ENCODE assay signal across 30 cellular contexts in genomic region chr1:199751962-199752687, GRCh38.
"Had no signal": no experiment of that assay in that cellular context is flagged by ENCODE, and none has a peak within 500 bp of the region (broad histone marks: within the 10 kb centered on the region; RNA-seq: fewer than 3 reads in every experiment).

No MANE protein-coding gene starts in this region.

- H3K4me2 ChIP-seq: KMS-11 had no signal

- H3K9me3 Mint-ChIP-seq: activated CD4-positive, alpha-beta T cell treated with anti-CD3 and anti-CD28 coated beads, Interleukin-2, amount 10 ng/mL, durations not matched to agents 24 days and 14 days; activated CD8-positive, alpha-beta T cell treated with anti-CD3 and anti-CD28 coated beads for 36 hours; activated naive CD8-positive, alpha-beta T cell treated with anti-CD3 and anti-CD28 coated beads for 36 hours; activated T-cell treated with anti-CD3 and anti-CD28 coated beads, Interleukin-2, amount 50 U/mL, for 72 hours; activated T-helper 17 cell treated with anti-CD3 and anti-CD28 coated beads, Interleukin-2, amount 50 U/mL, for 72 hours had no signal

- H3K27ac ChIP-seq: ascending aorta, KMS-11, SJCRH30, SK-N-MC had no signal

- H3K4me1 ChIP-seq: ascending aorta, SJCRH30 had no signal

- H3K9ac ChIP-seq: KMS-11 had no signal

- H3K4me3 ChIP-seq: ascending aorta, SJCRH30, SK-N-MC had no signal

- H3K36me3 ChIP-seq: ascending aorta, SJCRH30 had no signal

- H3K4me3 Mint-ChIP-seq: activated CD4-positive, alpha-beta T cell treated with anti-CD3 and anti-CD28 coated beads, Interleukin-2, amount 10 ng/mL, durations not matched to agents 24 days and 14 days; activated CD8-positive, alpha-beta T cell treated with anti-CD3 and anti-CD28 coated beads for 36 hours; activated naive CD8-positive, alpha-beta T cell treated with anti-CD3 and anti-CD28 coated beads for 36 hours; activated T-cell treated with anti-CD3 and anti-CD28 coated beads, Interleukin-2, amount 50 U/mL, for 72 hours; activated T-helper 17 cell treated with anti-CD3 and anti-CD28 coated beads, Interleukin-2, amount 50 U/mL, for 72 hours had no signal

- H3K27ac Mint-ChIP-seq: activated CD4-positive, alpha-beta T cell treated with anti-CD3 and anti-CD28 coated beads, Interleukin-2, amount 10 ng/mL, durations not matched to agents 24 days and 14 days; activated CD8-positive, alpha-beta T cell treated with anti-CD3 and anti-CD28 coated beads for 36 hours; activated naive CD8-positive, alpha-beta T cell treated with anti-CD3 and anti-CD28 coated beads for 36 hours; activated T-cell treated with anti-CD3 and anti-CD28 coated beads, Interleukin-2, amount 50 U/mL, for 72 hours; activated T-helper 17 cell treated with anti-CD3 and anti-CD28 coated beads, Interleukin-2, amount 50 U/mL, for 72 hours had no signal

- H3K4me1 Mint-ChIP-seq: activated CD4-positive, alpha-beta T cell treated with anti-CD3 and anti-CD28 coated beads, Interleukin-2, amount 10 ng/mL, durations not matched to agents 24 days and 14 days; activated naive CD8-positive, alpha-beta T cell treated with anti-CD3 and anti-CD28 coated beads for 36 hours; activated T-helper 17 cell treated with anti-CD3 and anti-CD28 coated beads, Interleukin-2, amount 50 U/mL, for 72 hours had no signal

- H3K9me3 ChIP-seq: ascending aorta, SJCRH30 had no signal

- H3K36me3 Mint-ChIP-seq: activated naive CD8-positive, alpha-beta T cell treated with anti-CD3 and anti-CD28 coated beads for 36 hours had no signal

- ATAC-seq: activated CD8-positive, alpha-beta T cell treated with anti-CD3 and anti-CD28 coated beads for 36 hours; activated T-cell treated with anti-CD3 and anti-CD28 coated beads, Interleukin-2, amount 50 U/mL, for 72 hours; activated T-helper 17 cell treated with anti-CD3 and anti-CD28 coated beads, Interleukin-2, amount 50 U/mL, for 72 hours; Panc1 had no signal

- DNase-seq: activated CD4-positive, alpha-beta T cell treated with anti-CD3 and anti-CD28 coated beads, Interleukin-2, amount 10 ng/mL, durations not matched to agents 24 days and 14 days; activated CD4-positive, alpha-beta T cell treated with anti-CD3 and anti-CD28 coated beads, Interleukin-2, amount 50 U/mL, for 4 hours; activated CD8-positive, alpha-beta T cell treated with anti-CD3 and anti-CD28 coated beads for 36 hours; activated effector memory CD4-positive, alpha-beta T cell treated with anti-CD3 and anti-CD28 coated beads, Interleukin-2, amount 50 U/mL, for 16 hours; activated naive CD4-positive, alpha-beta T cell; activated naive CD4-positive, alpha-beta T cell treated with anti-CD3 and anti-CD28 coated beads, Interleukin-2, amount 50 U/mL, for 16 hours; activated naive CD8-positive, alpha-beta T cell treated with anti-CD3 and anti-CD28 coated beads for 36 hours; activated T-cell treated with anti-CD3 and anti-CD28 coated beads, Interleukin-2, amount 50 U/mL, for 1 hour; activated T-cell treated with anti-CD3 and anti-CD28 coated beads, Interleukin-2, amount 50 U/mL, for 72 hours; amniotic stem cell; MM.1S; MV-4-11; NCI-H1092; NCI-H1417; NCI-H146; NCI-H187; NCI-H2029 treated with DMSO at 0.1 percent for 48 hours; NCI-H226; NCI-H446 treated with DMSO at 0.1 percent for 48 hours; NCI-H524; NCI-H69; NCI-H82; SHP77; SJCRH30; T1000 had no signal

- H3K27me3 ChIP-seq: ascending aorta, SJCRH30 had no signal
